In genomic region chr1:200897188-200897710, GRCh38 we compare ENCODE assay signal across 1 cellular context.
TF ChIP-seq lines count a peak whose summit lies in the region.

No MANE protein-coding gene starts in this region.

TF ChIP-seq in A549, 52 proteins besides CTCF, POLR2A, EP300 and RAD21:
- TF ChIP-seq E2F6 (IDR thresholded peaks at IDR 0.05; ENCODE audit: borderline replicate concordance, low read depth), result 0 out of 2 replicates have a peak, but pooled peaks have one; percentile 52
- TF ChIP-seq, protein P1, sequence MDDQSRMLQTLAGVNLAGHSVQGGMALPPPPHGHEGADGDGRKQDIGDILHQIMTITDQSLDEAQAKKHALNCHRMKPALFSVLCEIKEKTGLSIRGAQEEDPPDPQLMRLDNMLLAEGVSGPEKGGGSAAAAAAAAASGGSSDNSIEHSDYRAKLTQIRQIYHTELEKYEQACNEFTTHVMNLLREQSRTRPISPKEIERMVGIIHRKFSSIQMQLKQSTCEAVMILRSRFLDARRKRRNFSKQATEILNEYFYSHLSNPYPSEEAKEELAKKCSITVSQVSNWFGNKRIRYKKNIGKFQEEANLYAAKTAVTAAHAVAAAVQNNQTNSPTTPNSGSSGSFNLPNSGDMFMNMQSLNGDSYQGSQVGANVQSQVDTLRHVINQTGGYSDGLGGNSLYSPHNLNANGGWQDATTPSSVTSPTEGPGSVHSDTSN (IDR thresholded peaks at IDR 0.05), result no peak
- peak; percentile 18; the same call in 1 of the 2 replicates for TF ChIP-seq EHF (CRISPR knock-in tag; IDR thresholded peaks at IDR 0.05)
